Comparison of ENCODE assay signal across 8 cellular contexts in genomic region chr7:74355091-74355490, GRCh38.
DNase-seq lines count a peak whose midpoint lies in the region; ATAC-seq and TF ChIP-seq lines count a peak whose summit lies in the region.

No MANE protein-coding gene starts in this region.

- no peaks in the 10 kb centered on the region for H3K27me3 Mint-ChIP-seq in activated CD8-positive, alpha-beta T cell treated with anti-CD3 and anti-CD28 coated beads for 36 hours
- H3K27me3 Mint-ChIP-seq in activated CD8-positive, alpha-beta T cell treated with anti-CD3 and anti-CD28 coated beads, Interleukin-2, amount 10 ng/mL, durations not matched to agents 7 days and 5 days (ENCODE audit: low read depth), result no peaks in the 10 kb centered on the region

- no peaks in the 10 kb centered on the region for H3K9me3 Mint-ChIP-seq in activated CD8-positive, alpha-beta T cell treated with anti-CD3 and anti-CD28 coated beads for 36 hours
- no peaks in the 10 kb centered on the region for H3K9me3 Mint-ChIP-seq in activated CD8-positive, alpha-beta T cell treated with anti-CD3 and anti-CD28 coated beads, Interleukin-2, amount 10 ng/mL, durations not matched to agents 7 days and 5 days (ENCODE audit: insufficient read depth)

- intact Hi-C loops in activated CD8-positive, alpha-beta T cell treated with anti-CD3 and anti-CD28 coated beads for 36 hours (cut with micrococcal nuclease), result loop anchor here (5.0 kb wide), 1 partner anchor 48 kb away; no protein-coding TSS in a partner anchor

- CTCF ChIA-PET in activated CD8-positive, alpha-beta T cell treated with anti-CD3 and anti-CD28 coated beads for 36 hours (lab: Charles Lee), result interaction anchor here (0.6 kb wide), 1 partner anchor 52 kb away, joined by 3 read pairs; no protein-coding TSS in a partner anchor
- CTCF ChIA-PET in activated CD8-positive, alpha-beta T cell treated with anti-CD3 and anti-CD28 coated beads, Interleukin-2, amount 10 ng/mL, durations not matched to agents 7 days and 5 days (lab: Charles Lee), result interaction anchor here (0.8 to 1.1 kb wide), 2 partner anchors 46 to 148 kb away, joined by 3 to 4 read pairs; no protein-coding TSS in a partner anchor

- H3K27ac Mint-ChIP-seq in activated CD8-positive, alpha-beta T cell treated with anti-CD3 and anti-CD28 coated beads for 36 hours, result no peak overlapping the region
- H3K27ac Mint-ChIP-seq in activated CD8-positive, alpha-beta T cell treated with anti-CD3 and anti-CD28 coated beads, Interleukin-2, amount 10 ng/mL, durations not matched to agents 7 days and 5 days, result no peak overlapping the region

- POLR2A ChIA-PET in activated CD8-positive, alpha-beta T cell treated with anti-CD3 and anti-CD28 coated beads for 36 hours (lab: Charles Lee), result no interaction called here
- POLR2A ChIA-PET in activated CD8-positive, alpha-beta T cell treated with anti-CD3 and anti-CD28 coated beads, Interleukin-2, amount 10 ng/mL, durations not matched to agents 7 days and 5 days (lab: Charles Lee), result no interaction called here

- H3K4me3 Mint-ChIP-seq in activated CD8-positive, alpha-beta T cell treated with anti-CD3 and anti-CD28 coated beads for 36 hours, result no peak overlapping the region
- H3K4me3 Mint-ChIP-seq in activated CD8-positive, alpha-beta T cell treated with anti-CD3 and anti-CD28 coated beads, Interleukin-2, amount 10 ng/mL, durations not matched to agents 7 days and 5 days, result no peak overlapping the region

- no peak for TF ChIP-seq CTCF in activated CD8-positive, alpha-beta T cell treated with anti-CD3 and anti-CD28 coated beads for 36 hours (IDR thresholded peaks at IDR 0.05)

- peak overlapping the region; percentile 79 for H3K27ac ChIP-seq in temporal lobe (ENCODE audit: low read depth, low read length)

- no peak for ATAC-seq in activated CD8-positive, alpha-beta T cell treated with anti-CD3 and anti-CD28 coated beads for 36 hours
- ATAC-seq in activated CD8-positive, alpha-beta T cell treated with anti-CD3 and anti-CD28 coated beads, Interleukin-2, amount 10 ng/mL, durations not matched to agents 7 days and 5 days, result no peak
- ATAC-seq in esophagus mucosa (peak; percentile 24), HG02884 (IDR thresholded peaks at IDR 0.05; ENCODE audit: unreplicated experiment) (no peak), HG02852 (IDR thresholded peaks at IDR 0.05; ENCODE audit: unreplicated experiment) (no peak)

- peak; percentile 13 for DNase-seq in activated CD8-positive, alpha-beta T cell treated with anti-CD3 and anti-CD28 coated beads for 36 hours
- DNase-seq in activated CD8-positive, alpha-beta T cell treated with anti-CD3 and anti-CD28 coated beads, Interleukin-2, amount 10 ng/mL, durations not matched to agents 7 days and 5 days, result no peak
- peak; percentile 93 for DNase-seq in RPMI7951 (ENCODE audit: low read depth)
- no peak for DNase-seq in activated naive CD4-positive, alpha-beta T cell (lab: John Stamatoyannopoulos, UW)

- no peaks in the 10 kb centered on the region for H3K4me1 Mint-ChIP-seq in activated CD8-positive, alpha-beta T cell treated with anti-CD3 and anti-CD28 coated beads for 36 hours (ENCODE audit: low read depth)
- no peaks in the 10 kb centered on the region for H3K4me1 Mint-ChIP-seq in activated CD8-positive, alpha-beta T cell treated with anti-CD3 and anti-CD28 coated beads, Interleukin-2, amount 10 ng/mL, durations not matched to agents 7 days and 5 days (ENCODE audit: low read depth)

- no peaks in the 10 kb centered on the region for H3K36me3 Mint-ChIP-seq in activated CD8-positive, alpha-beta T cell treated with anti-CD3 and anti-CD28 coated beads for 36 hours (ENCODE audit: low read depth)
- H3K36me3 Mint-ChIP-seq in activated CD8-positive, alpha-beta T cell treated with anti-CD3 and anti-CD28 coated beads, Interleukin-2, amount 10 ng/mL, durations not matched to agents 7 days and 5 days (ENCODE audit: low read depth), result no peaks in the 10 kb centered on the region

Comparison
In these comparisons a context has a peak if more than half of its experiments do, and no peak if none do; other contexts are left out.
1. DNase-seq: peak in activated CD8-positive, alpha-beta T cell treated with anti-CD3 and anti-CD28 coated beads for 36 hours (single experiment) and RPMI7951 (single experiment); none in activated CD8-positive, alpha-beta T cell treated with anti-CD3 and anti-CD28 coated beads, Interleukin-2, amount 10 ng/mL, durations not matched to agents 7 days and 5 days (single experiment) and activated naive CD4-positive, alpha-beta T cell (0 of 4).